13 cellular contexts compared by ENCODE assay signal in genomic region chr7:139675127-139676110, GRCh38.
A peak's percentile ranks its signal among the peaks of the same experiment; 100 is the strongest.
DNase-seq lines count a peak whose midpoint lies in the region; ATAC-seq, FAIRE-seq and TF ChIP-seq lines count a peak whose summit lies in the region.
"Had no signal": no experiment of that assay in that cellular context is flagged by ENCODE, and none has a peak within 500 bp of the region (broad histone marks: within the 10 kb centered on the region; RNA-seq: fewer than 3 reads in every experiment).

No MANE protein-coding gene starts in this region.

- H3K27me3 Mint-ChIP-seq in astrocyte (ENCODE audit: low read depth, unreplicated experiment) (no peaks in the 10 kb centered on the region), memory B cell (no peaks in the 10 kb centered on the region)

- peak overlapping the region; percentile 55 for H3K27ac ChIP-seq in astrocyte (ENCODE audit: low read depth, low read length)
- H3K27ac ChIP-seq: thoracic aorta had no signal

- peak; percentile 33 for DNase-seq in AG20443 (ENCODE audit: low spot score)
- no peak for DNase-seq in GM12891 (ENCODE audit: insufficient read length, low spot score)
- DNase-seq in astrocyte (ENCODE audit: low read depth), result no peak
- no peak for DNase-seq in memory B cell (ENCODE audit: low spot score in 2 of 2)
- DNase-seq in dedifferentiated amniotic fluid mesenchymal stem cell (ENCODE audit: extremely low spot score), result no peak
- no peak for DNase-seq in DMS153 treated with DMSO at 0.1 percent for 48 hours (lab: John Stamatoyannopoulos, UW; ENCODE audit: unreplicated experiment)
- DNase-seq in NCI-H1105 (lab: John Stamatoyannopoulos, UW), result no peak
- DNase-seq in nucleus accumbens (lab: John Stamatoyannopoulos, UW), result no peak
- DNase-seq: activated CD8-positive, alpha-beta memory T cell treated with anti-CD3 and anti-CD28 coated beads for 24 hours; islet precursor cell; NCI-H1436; stimulated activated CD4-positive, alpha-beta T cell treated with anti-CD3 and anti-CD28 coated beads, Interleukin-4, amount 100 ng/mL, for 4 hours had no signal

- H3K4me3 ChIP-seq in astrocyte (ENCODE audit: insufficient read depth, low read depth, low read length), result no peak overlapping the region
- H3K4me3 ChIP-seq: thoracic aorta had no signal

- FAIRE-seq in GM12891 (lab: Jason Lieb, UNC), result no peak
- no peak for FAIRE-seq in astrocyte (lab: Jason Lieb, UNC)

- H3K9me3 ChIP-seq in astrocyte (ENCODE audit: insufficient read depth, low read depth, low read length), result no peaks in the 10 kb centered on the region
- H3K9me3 ChIP-seq: thoracic aorta had no signal

- peaks cover 3% of the 10 kb centered on the region for H3K36me3 ChIP-seq in astrocyte (ENCODE audit: insufficient read depth, low read length)
- H3K36me3 ChIP-seq: thoracic aorta had no signal

- H3K4me3 Mint-ChIP-seq in astrocyte (ENCODE audit: unreplicated experiment) (no peak overlapping the region), memory B cell (no peak overlapping the region)

- H3K36me3 Mint-ChIP-seq in astrocyte (ENCODE audit: low read depth, unreplicated experiment) (peaks cover 8% of the 10 kb centered on the region), memory B cell (peaks cover 9% of the 10 kb centered on the region)

- H3K27ac Mint-ChIP-seq in astrocyte (ENCODE audit: unreplicated experiment), result no peak overlapping the region
- peak overlapping the region; percentile 92 for H3K27ac Mint-ChIP-seq in memory B cell

- no peaks in the 10 kb centered on the region for H3K27me3 ChIP-seq in astrocyte (ENCODE audit: insufficient read depth, low read length)

- H3K4me1 Mint-ChIP-seq in astrocyte (ENCODE audit: low read depth, unreplicated experiment), result peaks cover 10% of the 10 kb centered on the region
- peaks cover 34% of the 10 kb centered on the region for H3K4me1 Mint-ChIP-seq in memory B cell

- H3K9me3 Mint-ChIP-seq in astrocyte (ENCODE audit: unreplicated experiment), result peaks cover 4% of the 10 kb centered on the region
- no peaks in the 10 kb centered on the region for H3K9me3 Mint-ChIP-seq in memory B cell

- peak overlapping the region; percentile 35 for H3K4me2 ChIP-seq in astrocyte (ENCODE audit: low read length)

- ATAC-seq in memory B cell (ENCODE audit: low read depth), result peak; percentile 17

- peaks cover 23% of the 10 kb centered on the region for H3K79me2 ChIP-seq in astrocyte (ENCODE audit: insufficient read depth, low read length)

- TF ChIP-seq CTCF in astrocyte (IDR thresholded peaks at IDR 0.05; ENCODE audit: insufficient read depth, low read depth, low read length), result no peak

- TF ChIP-seq POLR2A in GM12891 (IDR thresholded peaks at IDR 0.05; ENCODE audit: low read depth, low read length), result no peak

- H3K4me1 ChIP-seq in astrocyte (ENCODE audit: insufficient read depth, low read length), result peaks cover 30% of the 10 kb centered on the region

- H2AFZ ChIP-seq in astrocyte (ENCODE audit: low read depth, low read length), result no peak overlapping the region

- peak overlapping the region; percentile 11 for H3K9ac ChIP-seq in astrocyte (ENCODE audit: low read length)

- peaks cover 5% of the 10 kb centered on the region for H4K20me1 ChIP-seq in astrocyte (ENCODE audit: insufficient read depth, low read length)

TF ChIP-seq in GM12891, 5 proteins besides CTCF, POLR2A, EP300 and RAD21:
- 0 out of 2 replicates have a peak, but pooled peaks have one; percentile 13 for TF ChIP-seq SPI1 (IDR thresholded peaks at IDR 0.05; ENCODE audit: low read depth, low read length)
- no peak for TF ChIP-seq POU2F2 (IDR thresholded peaks at IDR 0.05; ENCODE audit: low read depth, low read length)
